15 cellular contexts compared by ENCODE assay signal in genomic region chr20:46808565-46808964, GRCh38.
A peak's percentile ranks its signal among the peaks of the same experiment; 100 is the strongest.
DNase-seq lines count a peak whose midpoint lies in the region; ATAC-seq, FAIRE-seq and TF ChIP-seq lines count a peak whose summit lies in the region.
"Had no signal": no experiment of that assay in that cellular context is flagged by ENCODE, and none has a peak within 500 bp of the region (broad histone marks: within the 10 kb centered on the region; RNA-seq: fewer than 3 reads in every experiment).

No MANE protein-coding gene starts in this region.

- H3K4me2 ChIP-seq in HepG2 (ENCODE audit: low read depth, low read length), result no peak overlapping the region
- H3K4me2 ChIP-seq: PC-9 had no signal

- no peaks in the 10 kb centered on the region for H3K36me3 ChIP-seq in liver (ENCODE audit: control insufficient read depth in 4 of 4, insufficient read depth in 3 of 4, low read depth in 1 of 4, low read length in 3 of 4)
- no peaks in the 10 kb centered on the region for H3K36me3 ChIP-seq in HepG2 (replicated peaks in 1 of 2; ENCODE audit: control insufficient read depth in 1 of 2, insufficient read depth in 2 of 2, low read length in 2 of 2)
- H3K36me3 ChIP-seq: HAP-1 had no signal

- no peak overlapping the region for H3K4me3 ChIP-seq in liver (ENCODE audit: low read depth in 1 of 3, low read length in 3 of 3)
- no peak overlapping the region for H3K4me3 ChIP-seq in HepG2 (replicated peaks in 1 of 3; ENCODE audit: insufficient read depth in 1 of 3, low read depth in 2 of 3, low read length in 3 of 3)
- no peak overlapping the region for H3K4me3 ChIP-seq in foreskin fibroblast (ENCODE audit: low read depth in 1 of 2, low read length in 2 of 2)
- H3K4me3 ChIP-seq: HAP-1, PC-9 had no signal

- H3K9ac ChIP-seq in liver (ENCODE audit: low read depth in 1 of 2, low read length in 2 of 2), result no peak overlapping the region
- no peak overlapping the region for H3K9ac ChIP-seq in HepG2 (ENCODE audit: insufficient read depth, low read depth, low read length)

- in situ Hi-C loops in HepG2 (cut with HindIII; ENCODE audit: extremely low pct_ligation_motif_present, low pct_unique_long_range_greater_than_20kb), result no loop called here

- CTCF ChIA-PET in HepG2 (lab: Yijun Ruan, JAX; ENCODE audit: low intra/inter-chr PET ratio, low total read pairs), result no interaction called here

- H3K4me1 ChIP-seq in liver (ENCODE audit: control insufficient read depth in 4 of 4, insufficient read depth in 4 of 4, low read length in 3 of 4) (peaks cover 2 to 44% (median 38%) of the 10 kb centered on the region in 4 donors), HepG2 (ENCODE audit: insufficient read depth, low read length) (no peaks in the 10 kb centered on the region)
- H3K4me1 ChIP-seq: HAP-1 had no signal

- WGBS in liver, result 19% methylated on average over 1 of the region's 1 CpG
- WGBS in HepG2 (ENCODE audit: low lambda C conversion rate), result 2% methylated on average over 1 of the region's 1 CpG

- H3K79me2 ChIP-seq in HepG2 (ENCODE audit: insufficient read depth, low read length), result no peaks in the 10 kb centered on the region

- TF ChIP-seq POLR2A in HepG2 (IDR thresholded peaks at IDR 0.05; ENCODE audit: insufficient read depth in 1 of 2, low read depth in 2 of 2, low read length in 2 of 2), result no peak

- BruUV-seq in HepG2 (replicated peaks; lab: Mats Ljungman, UMichigan), result no TSS peak

- no peak for DNase-seq in HepG2 (ENCODE audit: low spot score)
- DNase-seq in NCI-H146 (lab: John Stamatoyannopoulos, UW), result peak; percentile 65
- peak; percentile 82 for DNase-seq in NCI-H774 (lab: John Stamatoyannopoulos, UW)
- DNase-seq in foreskin fibroblast, result no peak
- no peak for DNase-seq in stimulated activated CD4-positive, alpha-beta T cell treated with anti-CD3 and anti-CD28 coated beads, Interleukin-1b, Interleukin-23, amount 100 ng/mL, for 48 hours
- DNase-seq: ACHN; CD4-positive, alpha-beta T cell; EL; NCI-H510A treated with DMSO at 0.1 percent for 48 hours; PC-9 had no signal

- H2AFZ ChIP-seq in HepG2 (ENCODE audit: low read length), result no peak overlapping the region
- H2AFZ ChIP-seq: PC-9 had no signal

- TF ChIP-seq RAD21 in liver (IDR thresholded peaks at IDR 0.05), result peak; percentile 17 to 26
- no peak for TF ChIP-seq RAD21 in HepG2 (CRISPR knock-in tag; IDR thresholded peaks at IDR 0.05)

- no peaks in the 10 kb centered on the region for H3K27me3 ChIP-seq in liver (ENCODE audit: control insufficient read depth in 4 of 4, insufficient read depth in 4 of 4, low read length in 3 of 4)
- peaks cover under 1 to 53% of the 10 kb centered on the region in 2 experiments; a peak in 4 of 5 replicates for H3K27me3 ChIP-seq in HepG2 (ENCODE audit: control insufficient read depth in 1 of 2, insufficient read depth in 2 of 2, low read length in 2 of 2)

- H3K9me3 ChIP-seq in liver (ENCODE audit: control insufficient read depth in 4 of 4, low read length in 3 of 4) (no peaks in the 10 kb centered on the region), HepG2 (ENCODE audit: low read length) (no peaks in the 10 kb centered on the region)
- H3K9me3 ChIP-seq: HAP-1 had no signal

- POLR2A ChIA-PET in HepG2 (lab: Yijun Ruan, JAX), result no interaction called here

- H3K27ac ChIP-seq in liver (ENCODE audit: low read depth in 1 of 2, low read length in 2 of 2), result peak overlapping the region; percentile 49 to 53
- no peak overlapping the region for H3K27ac ChIP-seq in HepG2 (ENCODE audit: extremely low read length, insufficient read depth, low read length)
- H3K27ac ChIP-seq: PC-9 had no signal

- intact Hi-C loops in HepG2 (cut with micrococcal nuclease; ENCODE audit: unreplicated experiment), result no loop called here

- ATAC-seq in HepG2 (no peak), HG03571 (IDR thresholded peaks at IDR 0.05; ENCODE audit: unreplicated experiment) (no peak), GM21515 (IDR thresholded peaks at IDR 0.05; ENCODE audit: unreplicated experiment) (no peak)

- H4K20me1 ChIP-seq in HepG2 (ENCODE audit: insufficient read depth, low read length), result no peaks in the 10 kb centered on the region; the same call in 1 of the 2 replicates

- TF ChIP-seq CTCF in liver (IDR thresholded peaks at IDR 0.05; ENCODE audit: low read depth, low read length, missing input control) (no peak), HepG2 (CRISPR knock-in tag; IDR thresholded peaks at IDR 0.05) (no peak), foreskin fibroblast (IDR thresholded peaks at IDR 0.05; ENCODE audit: low read depth, low read length) (no peak)

- TF ChIP-seq EP300 in HepG2 (IDR thresholded peaks at IDR 0.05; ENCODE audit: low read depth in 2 of 2, low read length in 2 of 2), result no peak
- no peak for TF ChIP-seq EP300 in HepG2 (CRISPR knock-in tag; IDR thresholded peaks at IDR 0.05; ENCODE audit: borderline replicate concordance)

- no peak for FAIRE-seq in HepG2 (lab: Jason Lieb, UNC)
- FAIRE-seq: D721Med had no signal

TF ChIP-seq in liver, 16 proteins besides CTCF, POLR2A, EP300 and RAD21 (continues in another document):
- TF ChIP-seq JUND (IDR thresholded peaks at IDR 0.05), result no peak
- TF ChIP-seq FOXA2 (IDR thresholded peaks at IDR 0.05), result peak; percentile 67
- no peak for TF ChIP-seq ZBTB33 (IDR thresholded peaks at IDR 0.05)

TF ChIP-seq in HepG2, 621 proteins besides CTCF, POLR2A, EP300 and RAD21:
- TF ChIP-seq ASH2L (IDR thresholded peaks at IDR 0.05; ENCODE audit: insufficient read length, low read depth, low read length), result no peak
- no peak for TF ChIP-seq JUN (CRISPR knock-in tag; IDR thresholded peaks at IDR 0.05)
- TF ChIP-seq SP5 (CRISPR knock-in tag; IDR thresholded peaks at IDR 0.05; ENCODE audit: borderline replicate concordance, low read depth), result no peak
- no peak for TF ChIP-seq PBX3 (CRISPR knock-in tag; IDR thresholded peaks at IDR 0.05; ENCODE audit: borderline replicate concordance)
- no peak for TF ChIP-seq ZNF607 (CRISPR knock-in tag; IDR thresholded peaks at IDR 0.05; ENCODE audit: borderline replicate concordance)
- no peak for TF ChIP-seq PTBP1 (IDR thresholded peaks at IDR 0.05; ENCODE audit: low read depth, low read length, poor library complexity, severe bottlenecking)
- TF ChIP-seq AGO1 (IDR thresholded peaks at IDR 0.05; ENCODE audit: low read depth, low read length, poor library complexity, severe bottlenecking), result no peak
- no peak for TF ChIP-seq TRAFD1 (CRISPR knock-in tag; IDR thresholded peaks at IDR 0.05; ENCODE audit: borderline replicate concordance)
- no peak for TF ChIP-seq ZNF615 (CRISPR knock-in tag; IDR thresholded peaks at IDR 0.05; ENCODE audit: borderline replicate concordance)
- TF ChIP-seq MYPOP (CRISPR knock-in tag; IDR thresholded peaks at IDR 0.05), result no peak

Comparison
In these comparisons a context has a peak if more than half of its experiments do, and no peak if none do; other contexts are left out.
1. DNase-seq: peak in NCI-H146 (single experiment) and NCI-H774 (single experiment); none in HepG2 (single experiment), foreskin fibroblast (0 of 2) and stimulated activated CD4-positive, alpha-beta T cell treated with anti-CD3 and anti-CD28 coated beads, Interleukin-1b, Interleukin-23, amount 100 ng/mL, for 48 hours (single experiment).